8 cellular contexts compared by ENCODE assay signal in genomic region chr7:30062587-30062986, GRCh38. TPM values are rescaled to one million over a fixed set of nuclear protein-coding genes. Genes with fewer than 3 reads are reported as not detected.
DNase-seq lines count a peak whose midpoint lies in the region; ATAC-seq and TF ChIP-seq lines count a peak whose summit lies in the region.

No MANE protein-coding gene starts in this region.

- no peaks in the 10 kb centered on the region for H3K4me1 Mint-ChIP-seq in GM23338

- H3K9ac ChIP-seq in DND-41 (ENCODE audit: low read depth, low read length): no peak overlapping the region

- peaks cover 40% of the 10 kb centered on the region for H3K36me3 Mint-ChIP-seq in GM23338 (ENCODE audit: low read depth)

- H3K27me3 ChIP-seq in DND-41 (ENCODE audit: insufficient read depth, low read length, poor library complexity) (no peaks in the 10 kb centered on the region), GM23338 (ENCODE audit: insufficient read depth) (no peaks in the 10 kb centered on the region), breast epithelium (no peaks in the 10 kb centered on the region)

- DNase-seq in DND-41: no peak
- peak; percentile 51 for DNase-seq in GM23338 (ENCODE audit: low spot score)
- peak; percentile 19 to 40 for DNase-seq in NCI-H446 (lab: John Stamatoyannopoulos, UW)
- DNase-seq in breast epithelium (ENCODE audit: low spot score in 2 of 2): no peak
- peak; percentile 70 for DNase-seq in left kidney (ENCODE audit: low read depth, low spot score)
- DNase-seq in occipital lobe (lab: John Stamatoyannopoulos, UW): no peak
- DNase-seq in NCI-H128 (lab: John Stamatoyannopoulos, UW; ENCODE audit: unreplicated experiment): no peak

- H3K9me3 ChIP-seq in DND-41 (ENCODE audit: insufficient read depth, low read length, severe bottlenecking) (no peaks in the 10 kb centered on the region), breast epithelium (no peaks in the 10 kb centered on the region)

- H3K79me2 ChIP-seq in DND-41 (ENCODE audit: insufficient read depth, low read length) (no peaks in the 10 kb centered on the region), GM23338 (replicated peaks; ENCODE audit: insufficient read depth) (no peaks in the 10 kb centered on the region)

- H3K36me3 ChIP-seq in DND-41 (ENCODE audit: insufficient read depth, low read length) (peaks cover 47% of the 10 kb centered on the region), GM23338 (ENCODE audit: insufficient read depth) (peaks cover 11% of the 10 kb centered on the region), breast epithelium (no peaks in the 10 kb centered on the region)

- no peak overlapping the region for H3K27ac Mint-ChIP-seq in GM23338

- ATAC-seq in DND-41 (ENCODE audit: insufficient read depth, low read depth) (peak; percentile 64; the same call in 1 of the 3 replicates), GM23338 (peak; percentile 80), HG03139 (IDR thresholded peaks at IDR 0.05; ENCODE audit: unreplicated experiment) (no peak)

- H2AFZ ChIP-seq in DND-41 (ENCODE audit: low read depth, low read length): no peak overlapping the region
- H2AFZ ChIP-seq in GM23338: no peak overlapping the region

- H3K4me1 ChIP-seq in DND-41 (ENCODE audit: insufficient read depth, low read length) (no peaks in the 10 kb centered on the region), GM23338 (ENCODE audit: insufficient read depth) (no peaks in the 10 kb centered on the region), breast epithelium (no peaks in the 10 kb centered on the region)

- no peak overlapping the region for H3K4me2 ChIP-seq in DND-41 (ENCODE audit: insufficient read depth, low read length)
- no peak overlapping the region for H3K4me2 ChIP-seq in GM23338

- no peaks in the 10 kb centered on the region for H3K9me2 ChIP-seq in GM23338 (ENCODE audit: insufficient read depth)

- no peak overlapping the region for H3K27ac ChIP-seq in DND-41 (ENCODE audit: low read length)
- H3K27ac ChIP-seq in GM23338 (ENCODE audit: low read depth): no peak overlapping the region
- H3K27ac ChIP-seq in breast epithelium: no peak overlapping the region

- H3F3A ChIP-seq in GM23338 (replicated peaks; ENCODE audit: low read depth): no peaks in the 10 kb centered on the region

- peaks cover 4% of the 10 kb centered on the region for H3K27me3 Mint-ChIP-seq in GM23338 (ENCODE audit: insufficient read depth, low read depth, poor library complexity)

- intact Hi-C loops in breast epithelium (cut with DNase I; ENCODE audit: low total_unique reads): no loop called here

- H3K4me3 Mint-ChIP-seq in GM23338: no peak overlapping the region

- H4K20me1 ChIP-seq in DND-41 (ENCODE audit: insufficient read depth, low read length) (no peaks in the 10 kb centered on the region), GM23338 (replicated peaks; ENCODE audit: insufficient read depth) (no peaks in the 10 kb centered on the region)

- TF ChIP-seq CTCF in DND-41 (IDR thresholded peaks at IDR 0.05; ENCODE audit: borderline replicate concordance, extremely low read depth, low read length, poor library complexity, severe bottlenecking) (peak; percentile 71), GM23338 (conservative IDR thresholded peaks at IDR 0.05; ENCODE audit: low read depth in 2 of 2) (peak; percentile 56 to 80), breast epithelium (IDR thresholded peaks at IDR 0.05) (peak in 2 of 3 donors; percentile 30 to 39)

- TF ChIP-seq POLR2A in breast epithelium (IDR thresholded peaks at IDR 0.05): no peak

- no peaks in the 10 kb centered on the region for H3K9me3 Mint-ChIP-seq in GM23338

- H3K4me3 ChIP-seq in DND-41 (ENCODE audit: low read depth in 1 of 2, low read length in 2 of 2) (no peak overlapping the region), GM23338 (no peak overlapping the region), breast epithelium (no peak overlapping the region)

TF ChIP-seq in GM23338, 12 proteins besides CTCF, POLR2A, EP300 and RAD21 (continues in another document):
- TF ChIP-seq EZH2 (IDR thresholded peaks at IDR 0.05; ENCODE audit: low read depth, unreplicated experiment): no peak
- TF ChIP-seq ZNF114 (CRISPR knock-in tag; IDR thresholded peaks at IDR 0.05): no peak
- no peak for TF ChIP-seq ZNF462 (CRISPR knock-in tag; IDR thresholded peaks at IDR 0.05)
- TF ChIP-seq NANOG (IDR thresholded peaks at IDR 0.05; ENCODE audit: borderline replicate concordance): no peak
- TF ChIP-seq JUNB (IDR thresholded peaks at IDR 0.05; ENCODE audit: unreplicated experiment): no peak
- TF ChIP-seq ETS1 (IDR thresholded peaks at IDR 0.05): no peak
- no peak for TF ChIP-seq EZH2phosphoT487 (IDR thresholded peaks at IDR 0.05; ENCODE audit: unreplicated experiment)

RNA-seq across cellular contexts. Expression of gene PLEKHA8, which starts 34.4 kb away (rescaled TPM):
- 36.9 and 44.9 TPM in 2 replicates for total RNA-seq in GM23338 (2014; rRNA removed; shearing (Covaris generic))
- 10.2 and 11.6 TPM in 2 replicates for polyA plus RNA-seq in GM23338 (2016; fragmentation: Nextera tagmentation; extraction: Ambion mirVana)
- total RNA-seq in breast epithelium (10 to 100 TPM in 2 of 3 donors, 1 to 10 TPM in 1; 7.5 to 15.1 (median 14.0) TPM), occipital lobe (34.8 TPM)

RNA-seq across cellular contexts. Expression of gene FKBP14, which starts 36.1 kb away (rescaled TPM):
- total RNA-seq in GM23338 (2014; rRNA removed; shearing (Covaris generic)): 11.8 and 21.4 TPM in 2 replicates
- 10.4 and 12.9 TPM in 2 replicates for polyA plus RNA-seq in GM23338 (2016; fragmentation: Nextera tagmentation; extraction: Ambion mirVana)
- total RNA-seq in breast epithelium: 10 to 100 TPM in 1 of 3 donors, 1 to 10 TPM in 2; 3.8 to 13.0 (median 9.5) TPM
- total RNA-seq in occipital lobe: 6.1 TPM

Comparison
In these comparisons a context has a peak if more than half of its experiments do, and no peak if none do; other contexts are left out.
1. DNase-seq: peak in GM23338 (single experiment), NCI-H446 (2 of 2) and left kidney (single experiment); none in DND-41 (single experiment), breast epithelium (0 of 2), occipital lobe (single experiment) and NCI-H128 (single experiment).
2. Peak in every context shown above with its lines, with median percentiles within 50 percentile points of each other: CTCF ChIP-seq.